In the genomic region with DNA sequence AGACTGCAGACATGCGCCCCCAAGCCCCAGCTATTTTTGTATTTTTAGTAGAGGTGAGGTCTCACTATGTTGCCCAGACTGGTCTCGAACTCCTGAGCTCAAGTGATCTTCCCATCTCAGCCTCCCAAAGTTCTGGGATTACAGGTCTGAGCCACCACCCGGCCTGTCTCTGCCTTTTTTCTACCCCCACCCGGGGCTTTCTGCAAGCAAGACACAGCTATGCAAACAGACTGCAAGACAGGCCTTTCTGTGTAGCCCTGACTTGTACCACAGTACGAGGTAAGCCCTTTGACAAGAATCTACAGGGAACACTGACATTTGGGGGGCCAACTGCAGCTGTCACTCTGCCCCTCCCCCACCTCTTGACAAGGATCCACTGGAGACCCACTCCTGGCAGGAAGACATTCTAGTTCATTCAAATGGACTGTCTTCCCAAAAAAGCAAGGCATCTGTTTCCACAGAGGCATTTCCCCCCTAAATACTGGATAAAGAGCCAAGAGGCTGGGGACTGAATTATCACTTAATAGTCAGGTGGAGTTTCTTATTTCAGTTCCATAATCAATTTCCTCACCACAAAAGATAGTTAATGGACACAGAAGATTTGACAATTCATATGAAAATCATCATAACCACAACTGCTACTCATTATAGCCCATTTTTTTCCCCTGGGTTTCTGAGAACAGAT, we compare ENCODE assay signal across 1 cellular context.
TF ChIP-seq lines count a peak whose summit lies in the region.

No MANE protein-coding gene starts in this region.

TF ChIP-seq in GM12878, 131 proteins besides CTCF, POLR2A, EP300 and RAD21 (continued from another document and continues in another):
- TF ChIP-seq, protein P1, sequence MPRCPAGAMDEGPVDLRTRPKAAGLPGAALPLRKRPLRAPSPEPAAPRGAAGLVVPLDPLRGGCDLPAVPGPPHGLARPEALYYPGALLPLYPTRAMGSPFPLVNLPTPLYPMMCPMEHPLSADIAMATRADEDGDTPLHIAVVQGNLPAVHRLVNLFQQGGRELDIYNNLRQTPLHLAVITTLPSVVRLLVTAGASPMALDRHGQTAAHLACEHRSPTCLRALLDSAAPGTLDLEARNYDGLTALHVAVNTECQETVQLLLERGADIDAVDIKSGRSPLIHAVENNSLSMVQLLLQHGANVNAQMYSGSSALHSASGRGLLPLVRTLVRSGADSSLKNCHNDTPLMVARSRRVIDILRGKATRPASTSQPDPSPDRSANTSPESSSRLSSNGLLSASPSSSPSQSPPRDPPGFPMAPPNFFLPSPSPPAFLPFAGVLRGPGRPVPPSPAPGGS (IDR thresholded peaks at IDR 0.05; ENCODE audit: borderline replicate concordance, insufficient read depth, low read depth, low read length, poor library complexity, severe bottlenecking): no peak
- TF ChIP-seq, protein P2, sequence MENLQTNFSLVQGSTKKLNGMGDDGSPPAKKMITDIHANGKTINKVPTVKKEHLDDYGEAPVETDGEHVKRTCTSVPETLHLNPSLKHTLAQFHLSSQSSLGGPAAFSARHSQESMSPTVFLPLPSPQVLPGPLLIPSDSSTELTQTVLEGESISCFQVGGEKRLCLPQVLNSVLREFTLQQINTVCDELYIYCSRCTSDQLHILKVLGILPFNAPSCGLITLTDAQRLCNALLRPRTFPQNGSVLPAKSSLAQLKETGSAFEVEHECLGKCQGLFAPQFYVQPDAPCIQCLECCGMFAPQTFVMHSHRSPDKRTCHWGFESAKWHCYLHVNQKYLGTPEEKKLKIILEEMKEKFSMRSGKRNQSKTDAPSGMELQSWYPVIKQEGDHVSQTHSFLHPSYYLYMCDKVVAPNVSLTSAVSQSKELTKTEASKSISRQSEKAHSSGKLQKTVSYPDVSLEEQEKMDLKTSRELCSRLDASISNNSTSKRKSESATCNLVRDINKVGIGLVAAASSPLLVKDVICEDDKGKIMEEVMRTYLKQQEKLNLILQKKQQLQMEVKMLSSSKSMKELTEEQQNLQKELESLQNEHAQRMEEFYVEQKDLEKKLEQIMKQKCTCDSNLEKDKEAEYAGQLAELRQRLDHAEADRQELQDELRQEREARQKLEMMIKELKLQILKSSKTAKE (IDR thresholded peaks at IDR 0.05; ENCODE audit: low read depth, poor library complexity, severe bottlenecking): peak; percentile 53
- no peak for TF ChIP-seq POLR2AphosphoS2 (IDR thresholded peaks at IDR 0.05; ENCODE audit: low read depth, low read length)
- no peak for TF ChIP-seq ZNF274 (IDR thresholded peaks at IDR 0.05; ENCODE audit: insufficient read depth, insufficient read length)
- TF ChIP-seq ZNF217 (IDR thresholded peaks at IDR 0.05): peak; percentile 22; the same call in 1 of the 2 replicates
- no peak for TF ChIP-seq SIX5 (IDR thresholded peaks at IDR 0.05; ENCODE audit: low read depth, low read length, severe bottlenecking)
- TF ChIP-seq NFIC (IDR thresholded peaks at IDR 0.05; ENCODE audit: low read depth, low read length): peak; percentile 78
- TF ChIP-seq, protein P3, sequence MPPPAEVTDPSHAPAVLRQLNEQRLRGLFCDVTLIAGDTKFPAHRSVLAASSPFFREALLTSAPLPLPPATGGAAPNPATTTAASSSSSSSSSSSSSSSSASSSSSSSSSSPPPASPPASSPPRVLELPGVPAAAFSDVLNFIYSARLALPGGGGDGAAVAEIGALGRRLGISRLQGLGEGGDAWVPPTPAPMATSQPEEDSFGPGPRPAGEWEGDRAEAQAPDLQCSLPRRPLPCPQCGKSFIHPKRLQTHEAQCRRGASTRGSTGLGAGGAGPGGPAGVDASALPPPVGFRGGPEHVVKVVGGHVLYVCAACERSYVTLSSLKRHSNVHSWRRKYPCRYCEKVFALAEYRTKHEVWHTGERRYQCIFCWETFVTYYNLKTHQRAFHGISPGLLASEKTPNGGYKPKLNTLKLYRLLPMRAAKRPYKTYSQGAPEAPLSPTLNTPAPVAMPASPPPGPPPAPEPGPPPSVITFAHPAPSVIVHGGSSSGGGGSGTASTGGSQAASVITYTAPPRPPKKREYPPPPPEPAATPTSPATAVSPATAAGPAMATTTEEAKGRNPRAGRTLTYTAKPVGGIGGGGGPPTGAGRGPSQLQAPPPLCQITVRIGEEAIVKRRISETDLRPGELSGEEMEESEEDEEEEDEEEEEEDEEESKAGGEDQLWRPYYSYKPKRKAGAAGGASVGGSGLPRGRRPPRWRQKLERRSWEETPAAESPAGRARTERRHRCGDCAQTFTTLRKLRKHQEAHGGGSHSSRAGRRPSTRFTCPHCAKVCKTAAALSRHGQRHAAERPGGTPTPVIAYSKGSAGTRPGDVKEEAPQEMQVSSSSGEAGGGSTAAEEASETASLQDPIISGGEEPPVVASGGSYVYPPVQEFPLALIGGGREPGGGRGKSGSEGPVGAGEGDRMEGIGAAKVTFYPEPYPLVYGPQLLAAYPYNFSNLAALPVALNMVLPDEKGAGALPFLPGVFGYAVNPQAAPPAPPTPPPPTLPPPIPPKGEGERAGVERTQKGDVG (CRISPR knock-in tag; IDR thresholded peaks at IDR 0.05): no peak
- no peak for TF ChIP-seq HDAC2 (IDR thresholded peaks at IDR 0.05)
- TF ChIP-seq, protein P4, sequence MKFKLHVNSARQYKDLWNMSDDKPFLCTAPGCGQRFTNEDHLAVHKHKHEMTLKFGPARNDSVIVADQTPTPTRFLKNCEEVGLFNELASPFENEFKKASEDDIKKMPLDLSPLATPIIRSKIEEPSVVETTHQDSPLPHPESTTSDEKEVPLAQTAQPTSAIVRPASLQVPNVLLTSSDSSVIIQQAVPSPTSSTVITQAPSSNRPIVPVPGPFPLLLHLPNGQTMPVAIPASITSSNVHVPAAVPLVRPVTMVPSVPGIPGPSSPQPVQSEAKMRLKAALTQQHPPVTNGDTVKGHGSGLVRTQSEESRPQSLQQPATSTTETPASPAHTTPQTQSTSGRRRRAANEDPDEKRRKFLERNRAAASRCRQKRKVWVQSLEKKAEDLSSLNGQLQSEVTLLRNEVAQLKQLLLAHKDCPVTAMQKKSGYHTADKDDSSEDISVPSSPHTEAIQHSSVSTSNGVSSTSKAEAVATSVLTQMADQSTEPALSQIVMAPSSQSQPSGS (IDR thresholded peaks at IDR 0.05; ENCODE audit: low read length): no peak
- TF ChIP-seq, protein P5, sequence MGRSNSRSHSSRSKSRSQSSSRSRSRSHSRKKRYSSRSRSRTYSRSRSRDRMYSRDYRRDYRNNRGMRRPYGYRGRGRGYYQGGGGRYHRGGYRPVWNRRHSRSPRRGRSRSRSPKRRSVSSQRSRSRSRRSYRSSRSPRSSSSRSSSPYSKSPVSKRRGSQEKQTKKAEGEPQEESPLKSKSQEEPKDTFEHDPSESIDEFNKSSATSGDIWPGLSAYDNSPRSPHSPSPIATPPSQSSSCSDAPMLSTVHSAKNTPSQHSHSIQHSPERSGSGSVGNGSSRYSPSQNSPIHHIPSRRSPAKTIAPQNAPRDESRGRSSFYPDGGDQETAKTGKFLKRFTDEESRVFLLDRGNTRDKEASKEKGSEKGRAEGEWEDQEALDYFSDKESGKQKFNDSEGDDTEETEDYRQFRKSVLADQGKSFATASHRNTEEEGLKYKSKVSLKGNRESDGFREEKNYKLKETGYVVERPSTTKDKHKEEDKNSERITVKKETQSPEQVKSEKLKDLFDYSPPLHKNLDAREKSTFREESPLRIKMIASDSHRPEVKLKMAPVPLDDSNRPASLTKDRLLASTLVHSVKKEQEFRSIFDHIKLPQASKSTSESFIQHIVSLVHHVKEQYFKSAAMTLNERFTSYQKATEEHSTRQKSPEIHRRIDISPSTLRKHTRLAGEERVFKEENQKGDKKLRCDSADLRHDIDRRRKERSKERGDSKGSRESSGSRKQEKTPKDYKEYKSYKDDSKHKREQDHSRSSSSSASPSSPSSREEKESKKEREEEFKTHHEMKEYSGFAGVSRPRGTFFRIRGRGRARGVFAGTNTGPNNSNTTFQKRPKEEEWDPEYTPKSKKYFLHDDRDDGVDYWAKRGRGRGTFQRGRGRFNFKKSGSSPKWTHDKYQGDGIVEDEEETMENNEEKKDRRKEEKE (IDR thresholded peaks at IDR 0.05): no peak
- TF ChIP-seq BCL11A (IDR thresholded peaks at IDR 0.05; ENCODE audit: low read depth, low read length): 0 out of 2 replicates have a peak, but pooled peaks have one; percentile 12
- TF ChIP-seq RUNX3 (IDR thresholded peaks at IDR 0.05; ENCODE audit: low read length): peak; percentile 94
- TF ChIP-seq BHLHE40 (IDR thresholded peaks at IDR 0.05; ENCODE audit: borderline replicate concordance in 1 of 2, low read depth in 2 of 2, low read length in 1 of 2): peak; percentile 38 to 50; a peak in 2 of 4 replicates
- TF ChIP-seq EGR1 (IDR thresholded peaks at IDR 0.05; ENCODE audit: borderline replicate concordance in 1 of 2, low read depth in 2 of 2, low read length in 2 of 2): no peak
- peak; percentile 23; the same call in 1 of the 2 replicates for TF ChIP-seq NBN (IDR thresholded peaks at IDR 0.05)
- TF ChIP-seq SRF (IDR thresholded peaks at IDR 0.05; ENCODE audit: low read depth in 2 of 2, low read length in 2 of 2): no peak
- peak; percentile 88 for TF ChIP-seq MTA2 (IDR thresholded peaks at IDR 0.05; ENCODE audit: low read depth)
- TF ChIP-seq FOXK2 (IDR thresholded peaks at IDR 0.05): no peak
- no peak for TF ChIP-seq GABPA (IDR thresholded peaks at IDR 0.05; ENCODE audit: low read depth)
- TF ChIP-seq, protein P6, sequence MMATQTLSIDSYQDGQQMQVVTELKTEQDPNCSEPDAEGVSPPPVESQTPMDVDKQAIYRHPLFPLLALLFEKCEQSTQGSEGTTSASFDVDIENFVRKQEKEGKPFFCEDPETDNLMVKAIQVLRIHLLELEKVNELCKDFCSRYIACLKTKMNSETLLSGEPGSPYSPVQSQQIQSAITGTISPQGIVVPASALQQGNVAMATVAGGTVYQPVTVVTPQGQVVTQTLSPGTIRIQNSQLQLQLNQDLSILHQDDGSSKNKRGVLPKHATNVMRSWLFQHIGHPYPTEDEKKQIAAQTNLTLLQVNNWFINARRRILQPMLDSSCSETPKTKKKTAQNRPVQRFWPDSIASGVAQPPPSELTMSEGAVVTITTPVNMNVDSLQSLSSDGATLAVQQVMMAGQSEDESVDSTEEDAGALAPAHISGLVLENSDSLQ (IDR thresholded peaks at IDR 0.05): peak; percentile 47; the same call in 1 of the 2 replicates
- no peak for TF ChIP-seq MXI1 (IDR thresholded peaks at IDR 0.05; ENCODE audit: low read depth, low read length)
- TF ChIP-seq NR2F1 (conservative IDR thresholded peaks at IDR 0.05): peak; percentile 61; the same call in 1 of the 2 replicates
- TF ChIP-seq ASH2L (IDR thresholded peaks at IDR 0.05; ENCODE audit: borderline replicate concordance, low read depth): no peak
- TF ChIP-seq ZNF384 (IDR thresholded peaks at IDR 0.05; ENCODE audit: borderline replicate concordance, low read depth, low read length): peak; percentile 46; the same call in 1 of the 2 replicates
- TF ChIP-seq JUND (IDR thresholded peaks at IDR 0.05; ENCODE audit: low read depth, low read length): no peak
- TF ChIP-seq SP1 (IDR thresholded peaks at IDR 0.05; ENCODE audit: low read depth, low read length): no peak
- TF ChIP-seq, protein P7, sequence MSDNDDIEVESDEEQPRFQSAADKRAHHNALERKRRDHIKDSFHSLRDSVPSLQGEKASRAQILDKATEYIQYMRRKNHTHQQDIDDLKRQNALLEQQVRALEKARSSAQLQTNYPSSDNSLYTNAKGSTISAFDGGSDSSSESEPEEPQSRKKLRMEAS (IDR thresholded peaks at IDR 0.05; ENCODE audit: low read depth, low read length): no peak
- no peak for TF ChIP-seq LARP7 (IDR thresholded peaks at IDR 0.05)
- no peak for TF ChIP-seq STAT1 (conservative IDR thresholded peaks at IDR 0.05)
- no peak for TF ChIP-seq SREBF2 (IDR thresholded peaks at IDR 0.05; ENCODE audit: low read length)
- TF ChIP-seq DPF2 (IDR thresholded peaks at IDR 0.05): peak; percentile 60
- no peak for TF ChIP-seq CREM (IDR thresholded peaks at IDR 0.05; ENCODE audit: low read depth)
- no peak for TF ChIP-seq TAF1 (IDR thresholded peaks at IDR 0.05; ENCODE audit: borderline replicate concordance, low read depth, low read length)
- no peak for TF ChIP-seq RCOR1 (conservative IDR thresholded peaks at IDR 0.05; ENCODE audit: low read depth, low read length)
- TF ChIP-seq ESRRA (IDR thresholded peaks at IDR 0.05; ENCODE audit: low read length): no peak
- TF ChIP-seq ETV6 (conservative IDR thresholded peaks at IDR 0.05 in 1 of 2, IDR thresholded peaks at IDR 0.05 in 1 of 2; ENCODE audit: borderline replicate concordance in 1 of 2, low read depth in 1 of 2): peak in 1 of 2 experiments; percentile 18; a peak in 1 of 4 replicates
- TF ChIP-seq, protein P8, sequence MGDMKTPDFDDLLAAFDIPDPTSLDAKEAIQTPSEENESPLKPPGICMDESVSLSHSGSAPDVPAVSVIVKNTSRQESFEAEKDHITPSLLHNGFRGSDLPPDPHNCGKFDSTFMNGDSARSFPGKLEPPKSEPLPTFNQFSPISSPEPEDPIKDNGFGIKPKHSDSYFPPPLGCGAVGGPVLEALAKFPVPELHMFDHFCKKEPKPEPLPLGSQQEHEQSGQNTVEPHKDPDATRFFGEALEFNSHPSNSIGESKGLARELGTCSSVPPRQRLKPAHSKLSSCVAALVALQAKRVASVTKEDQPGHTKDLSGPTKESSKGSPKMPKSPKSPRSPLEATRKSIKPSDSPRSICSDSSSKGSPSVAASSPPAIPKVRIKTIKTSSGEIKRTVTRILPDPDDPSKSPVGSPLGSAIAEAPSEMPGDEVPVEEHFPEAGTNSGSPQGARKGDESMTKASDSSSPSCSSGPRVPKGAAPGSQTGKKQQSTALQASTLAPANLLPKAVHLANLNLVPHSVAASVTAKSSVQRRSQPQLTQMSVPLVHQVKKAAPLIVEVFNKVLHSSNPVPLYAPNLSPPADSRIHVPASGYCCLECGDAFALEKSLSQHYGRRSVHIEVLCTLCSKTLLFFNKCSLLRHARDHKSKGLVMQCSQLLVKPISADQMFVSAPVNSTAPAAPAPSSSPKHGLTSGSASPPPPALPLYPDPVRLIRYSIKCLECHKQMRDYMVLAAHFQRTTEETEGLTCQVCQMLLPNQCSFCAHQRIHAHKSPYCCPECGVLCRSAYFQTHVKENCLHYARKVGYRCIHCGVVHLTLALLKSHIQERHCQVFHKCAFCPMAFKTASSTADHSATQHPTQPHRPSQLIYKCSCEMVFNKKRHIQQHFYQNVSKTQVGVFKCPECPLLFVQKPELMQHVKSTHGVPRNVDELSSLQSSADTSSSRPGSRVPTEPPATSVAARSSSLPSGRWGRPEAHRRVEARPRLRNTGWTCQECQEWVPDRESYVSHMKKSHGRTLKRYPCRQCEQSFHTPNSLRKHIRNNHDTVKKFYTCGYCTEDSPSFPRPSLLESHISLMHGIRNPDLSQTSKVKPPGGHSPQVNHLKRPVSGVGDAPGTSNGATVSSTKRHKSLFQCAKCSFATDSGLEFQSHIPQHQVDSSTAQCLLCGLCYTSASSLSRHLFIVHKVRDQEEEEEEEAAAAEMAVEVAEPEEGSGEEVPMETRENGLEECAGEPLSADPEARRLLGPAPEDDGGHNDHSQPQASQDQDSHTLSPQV (IDR thresholded peaks at IDR 0.05): no peak
